Comparison of ENCODE assay signal across 29 cellular contexts in the genomic region with DNA sequence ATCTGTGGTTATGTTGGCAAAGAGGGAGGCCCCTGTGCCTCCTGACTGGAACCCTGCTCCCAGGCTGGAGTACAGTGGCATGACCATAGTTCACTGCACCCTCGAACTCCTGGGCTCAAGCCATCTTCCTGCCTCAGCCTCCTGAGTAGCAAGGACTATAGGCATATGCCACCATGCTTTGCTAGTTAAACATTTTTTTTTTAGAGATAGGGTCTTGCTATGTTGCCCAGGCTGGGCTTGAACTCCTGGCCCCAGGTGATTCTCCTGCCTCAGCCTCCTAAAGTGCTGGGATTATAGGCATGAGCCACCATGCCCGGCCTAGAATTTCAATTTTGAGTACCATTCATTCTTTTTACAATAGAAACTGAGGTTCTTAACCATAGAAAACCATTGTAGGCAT. TPM values are rescaled to one million over a fixed set of nuclear protein-coding genes. Genes with fewer than 3 reads are reported as not detected.
"Had no signal": no experiment of that assay in that cellular context is flagged by ENCODE, and none has a peak within 500 bp of the region (broad histone marks: within the 10 kb centered on the region; RNA-seq: fewer than 3 reads in every experiment).

No MANE protein-coding gene starts in this region.

- H3K27ac Mint-ChIP-seq: activated CD4-positive, alpha-beta memory T cell treated with anti-CD3 and anti-CD28 coated beads, Interleukin-2, amount 10 ng/mL, durations not matched to agents 7 days and 5 days; activated CD4-positive, alpha-beta T cell treated with anti-CD3 and anti-CD28 coated beads for 36 hours; activated naive CD4-positive, alpha-beta T cell treated with anti-CD3 and anti-CD28 coated beads, Interleukin-2, amount 10 ng/mL, durations not matched to agents 7 days and 5 days; activated naive CD8-positive, alpha-beta T cell treated with anti-CD3 and anti-CD28 coated beads, Interleukin-2, amount 10 ng/mL, durations not matched to agents 7 days and 5 days; activated T-helper 2 cell treated with anti-CD3 and anti-CD28 coated beads, Interferon-gamma antibody, Interleukin-2, Interleukin-4, amounts not matched to agents 10 μg/mL and 5 μg/mL and 100 μg/mL, durations not matched to agents 14 hours and 24 hours and 36 hours had no signal

- H3K27ac ChIP-seq: breast epithelium, Peyer's patch, RWPE1, SJCRH30, VCaP had no signal

- H3K4me2 ChIP-seq: SK-N-SH had no signal

- H3K4me3 Mint-ChIP-seq: activated CD4-positive, alpha-beta memory T cell treated with anti-CD3 and anti-CD28 coated beads, Interleukin-2, amount 10 ng/mL, durations not matched to agents 7 days and 5 days; activated CD4-positive, alpha-beta T cell treated with anti-CD3 and anti-CD28 coated beads for 36 hours; activated naive CD4-positive, alpha-beta T cell treated with anti-CD3 and anti-CD28 coated beads, Interleukin-2, amount 10 ng/mL, durations not matched to agents 7 days and 5 days; activated naive CD8-positive, alpha-beta T cell treated with anti-CD3 and anti-CD28 coated beads, Interleukin-2, amount 10 ng/mL, durations not matched to agents 7 days and 5 days had no signal

- H3K36me3 Mint-ChIP-seq: activated naive CD4-positive, alpha-beta T cell treated with anti-CD3 and anti-CD28 coated beads, Interleukin-2, amount 10 ng/mL, durations not matched to agents 7 days and 5 days; activated naive CD8-positive, alpha-beta T cell treated with anti-CD3 and anti-CD28 coated beads, Interleukin-2, amount 10 ng/mL, durations not matched to agents 7 days and 5 days had no signal

- H3K9me3 ChIP-seq: breast epithelium, Peyer's patch, SJCRH30, SK-N-SH had no signal

- H3K9ac ChIP-seq: SK-N-SH had no signal

- H3K27me3 ChIP-seq: breast epithelium, MG63, Peyer's patch, SJCRH30 had no signal

- H3K36me3 ChIP-seq: breast epithelium, MG63, Peyer's patch, SJCRH30 had no signal

- H3K9me3 Mint-ChIP-seq: activated CD4-positive, alpha-beta memory T cell treated with anti-CD3 and anti-CD28 coated beads, Interleukin-2, amount 10 ng/mL, durations not matched to agents 7 days and 5 days; activated T-helper 2 cell treated with anti-CD3 and anti-CD28 coated beads, Interferon-gamma antibody, Interleukin-2, Interleukin-4, amounts not matched to agents 10 μg/mL and 5 μg/mL and 100 μg/mL, durations not matched to agents 14 hours and 24 hours and 36 hours had no signal

- DNase-seq: activated CD4-positive, alpha-beta memory T cell treated with anti-CD3 and anti-CD28 coated beads, Interleukin-2, amount 10 ng/mL, durations not matched to agents 7 days and 5 days; activated CD4-positive, alpha-beta T cell treated with anti-CD3 and anti-CD28 coated beads for 36 hours; activated CD4-positive, alpha-beta T cell treated with anti-CD3 and anti-CD28 coated beads, Interleukin-2, amount 50 U/mL, for 1 hour; activated gamma-delta T cell treated with Interleukin-2 at 50 U/mL for 16 hours; activated naive CD4-positive, alpha-beta T cell treated with anti-CD3 and anti-CD28 coated beads, Interleukin-2, amount 10 ng/mL, durations not matched to agents 7 days and 5 days; activated naive CD8-positive, alpha-beta T cell treated with anti-CD3 and anti-CD28 coated beads, Interleukin-2, amount 10 ng/mL, durations not matched to agents 7 days and 5 days; activated T-cell treated with anti-CD3 and anti-CD28 coated beads for 4 hours; activated T-cell treated with anti-CD3 and anti-CD28 coated beads, Interleukin-2, amount 50 U/mL, for 48 hours; aorta; caudate nucleus; MG63; MV-4-11; NCI-H1092 treated with DMSO at 0.1 percent for 48 hours; NCI-H1436; NCI-H187; NCI-H2081; NCI-H446; NCI-H524; Peyer's patch; Right ventricle myocardium superior; SJCRH30; SK-N-SH; T-helper 1 cell had no signal

- H3K4me3 ChIP-seq: breast epithelium, MG63, Peyer's patch, SJCRH30 had no signal

- ATAC-seq: activated CD4-positive, alpha-beta T cell treated with anti-CD3 and anti-CD28 coated beads for 36 hours had no signal

RNA-seq across cellular contexts. Expression of gene ITGB3, which starts 21.2 kb away (rescaled TPM):
- total RNA-seq: activated T-helper 2 cell treated with anti-CD3 and anti-CD28 coated beads, Interferon-gamma antibody, Interleukin-2, Interleukin-4, amounts not matched to agents 10 μg/mL and 5 μg/mL and 100 μg/mL, durations not matched to agents 14 hours and 24 hours and 36 hours had no signal

RNA-seq across cellular contexts. Expression of gene MYL4, which starts 23.3 kb away (rescaled TPM):
- total RNA-seq: activated CD4-positive, alpha-beta memory T cell treated with anti-CD3 and anti-CD28 coated beads, Interleukin-2, amount 10 ng/mL, durations not matched to agents 7 days and 5 days; activated CD4-positive, alpha-beta T cell treated with anti-CD3 and anti-CD28 coated beads for 36 hours; activated CD8-positive, alpha-beta memory T cell treated with anti-CD3 and anti-CD28 coated beads for 36 hours; activated naive CD8-positive, alpha-beta T cell treated with anti-CD3 and anti-CD28 coated beads, Interleukin-2, amount 10 ng/mL, durations not matched to agents 7 days and 5 days; activated T-helper 2 cell treated with anti-CD3 and anti-CD28 coated beads, Interferon-gamma antibody, Interleukin-2, Interleukin-4, amounts not matched to agents 10 μg/mL and 5 μg/mL and 100 μg/mL, durations not matched to agents 14 hours and 24 hours and 36 hours; breast epithelium; T-helper 2 cell treated with Interferon-gamma antibody and Interleukin-4, amounts not matched to agents 100 ng/mL and 5 ng/mL, for 36 hours had no signal
- polyA plus RNA-seq: SK-N-SH had no signal
